In the genomic region with DNA sequence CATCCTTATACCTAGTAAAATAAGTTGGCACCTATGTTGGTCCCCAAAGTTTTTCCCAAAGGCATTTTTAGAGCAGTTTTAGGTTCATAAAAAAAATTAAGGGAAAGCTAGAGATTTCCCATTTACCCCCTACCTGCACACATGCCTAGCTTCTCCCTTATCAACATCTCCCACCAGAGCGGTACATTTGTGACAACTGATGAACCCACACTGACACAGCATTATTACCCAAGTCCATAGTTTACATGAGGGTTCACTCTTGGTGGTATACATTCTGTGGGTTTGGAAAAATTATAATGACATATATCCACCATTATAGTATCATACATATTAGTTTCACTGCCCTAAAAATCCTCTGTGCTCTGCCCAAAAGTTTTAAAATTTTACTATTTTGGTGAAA, we compare ENCODE assay signal across 1 cellular context.
TF ChIP-seq lines count a peak whose summit lies in the region.

No MANE protein-coding gene starts in this region.

TF ChIP-seq in GM23338, 12 proteins besides CTCF, POLR2A, EP300 and RAD21:
- TF ChIP-seq CREB1 (CRISPR knock-in tag; IDR thresholded peaks at IDR 0.05; ENCODE audit: low read depth) (no peak), STAT1 (IDR thresholded peaks at IDR 0.05; ENCODE audit: unreplicated experiment) (no peak), JUNB (IDR thresholded peaks at IDR 0.05; ENCODE audit: unreplicated experiment) (no peak), EZH2 (IDR thresholded peaks at IDR 0.05; ENCODE audit: low read depth, unreplicated experiment) (no peak), POLR2AphosphoS5 (IDR thresholded peaks at IDR 0.05; ENCODE audit: low read depth) (no peak), NANOG (IDR thresholded peaks at IDR 0.05; ENCODE audit: borderline replicate concordance) (no peak), ZNF114 (CRISPR knock-in tag; IDR thresholded peaks at IDR 0.05) (no peak), EZH2phosphoT487 (IDR thresholded peaks at IDR 0.05; ENCODE audit: unreplicated experiment) (no peak), REST (IDR thresholded peaks at IDR 0.05; ENCODE audit: unreplicated experiment) (no peak), ZNF331 (CRISPR knock-in tag; IDR thresholded peaks at IDR 0.05; ENCODE audit: low read depth) (no peak)
- TF ChIP-seq, protein P1, sequence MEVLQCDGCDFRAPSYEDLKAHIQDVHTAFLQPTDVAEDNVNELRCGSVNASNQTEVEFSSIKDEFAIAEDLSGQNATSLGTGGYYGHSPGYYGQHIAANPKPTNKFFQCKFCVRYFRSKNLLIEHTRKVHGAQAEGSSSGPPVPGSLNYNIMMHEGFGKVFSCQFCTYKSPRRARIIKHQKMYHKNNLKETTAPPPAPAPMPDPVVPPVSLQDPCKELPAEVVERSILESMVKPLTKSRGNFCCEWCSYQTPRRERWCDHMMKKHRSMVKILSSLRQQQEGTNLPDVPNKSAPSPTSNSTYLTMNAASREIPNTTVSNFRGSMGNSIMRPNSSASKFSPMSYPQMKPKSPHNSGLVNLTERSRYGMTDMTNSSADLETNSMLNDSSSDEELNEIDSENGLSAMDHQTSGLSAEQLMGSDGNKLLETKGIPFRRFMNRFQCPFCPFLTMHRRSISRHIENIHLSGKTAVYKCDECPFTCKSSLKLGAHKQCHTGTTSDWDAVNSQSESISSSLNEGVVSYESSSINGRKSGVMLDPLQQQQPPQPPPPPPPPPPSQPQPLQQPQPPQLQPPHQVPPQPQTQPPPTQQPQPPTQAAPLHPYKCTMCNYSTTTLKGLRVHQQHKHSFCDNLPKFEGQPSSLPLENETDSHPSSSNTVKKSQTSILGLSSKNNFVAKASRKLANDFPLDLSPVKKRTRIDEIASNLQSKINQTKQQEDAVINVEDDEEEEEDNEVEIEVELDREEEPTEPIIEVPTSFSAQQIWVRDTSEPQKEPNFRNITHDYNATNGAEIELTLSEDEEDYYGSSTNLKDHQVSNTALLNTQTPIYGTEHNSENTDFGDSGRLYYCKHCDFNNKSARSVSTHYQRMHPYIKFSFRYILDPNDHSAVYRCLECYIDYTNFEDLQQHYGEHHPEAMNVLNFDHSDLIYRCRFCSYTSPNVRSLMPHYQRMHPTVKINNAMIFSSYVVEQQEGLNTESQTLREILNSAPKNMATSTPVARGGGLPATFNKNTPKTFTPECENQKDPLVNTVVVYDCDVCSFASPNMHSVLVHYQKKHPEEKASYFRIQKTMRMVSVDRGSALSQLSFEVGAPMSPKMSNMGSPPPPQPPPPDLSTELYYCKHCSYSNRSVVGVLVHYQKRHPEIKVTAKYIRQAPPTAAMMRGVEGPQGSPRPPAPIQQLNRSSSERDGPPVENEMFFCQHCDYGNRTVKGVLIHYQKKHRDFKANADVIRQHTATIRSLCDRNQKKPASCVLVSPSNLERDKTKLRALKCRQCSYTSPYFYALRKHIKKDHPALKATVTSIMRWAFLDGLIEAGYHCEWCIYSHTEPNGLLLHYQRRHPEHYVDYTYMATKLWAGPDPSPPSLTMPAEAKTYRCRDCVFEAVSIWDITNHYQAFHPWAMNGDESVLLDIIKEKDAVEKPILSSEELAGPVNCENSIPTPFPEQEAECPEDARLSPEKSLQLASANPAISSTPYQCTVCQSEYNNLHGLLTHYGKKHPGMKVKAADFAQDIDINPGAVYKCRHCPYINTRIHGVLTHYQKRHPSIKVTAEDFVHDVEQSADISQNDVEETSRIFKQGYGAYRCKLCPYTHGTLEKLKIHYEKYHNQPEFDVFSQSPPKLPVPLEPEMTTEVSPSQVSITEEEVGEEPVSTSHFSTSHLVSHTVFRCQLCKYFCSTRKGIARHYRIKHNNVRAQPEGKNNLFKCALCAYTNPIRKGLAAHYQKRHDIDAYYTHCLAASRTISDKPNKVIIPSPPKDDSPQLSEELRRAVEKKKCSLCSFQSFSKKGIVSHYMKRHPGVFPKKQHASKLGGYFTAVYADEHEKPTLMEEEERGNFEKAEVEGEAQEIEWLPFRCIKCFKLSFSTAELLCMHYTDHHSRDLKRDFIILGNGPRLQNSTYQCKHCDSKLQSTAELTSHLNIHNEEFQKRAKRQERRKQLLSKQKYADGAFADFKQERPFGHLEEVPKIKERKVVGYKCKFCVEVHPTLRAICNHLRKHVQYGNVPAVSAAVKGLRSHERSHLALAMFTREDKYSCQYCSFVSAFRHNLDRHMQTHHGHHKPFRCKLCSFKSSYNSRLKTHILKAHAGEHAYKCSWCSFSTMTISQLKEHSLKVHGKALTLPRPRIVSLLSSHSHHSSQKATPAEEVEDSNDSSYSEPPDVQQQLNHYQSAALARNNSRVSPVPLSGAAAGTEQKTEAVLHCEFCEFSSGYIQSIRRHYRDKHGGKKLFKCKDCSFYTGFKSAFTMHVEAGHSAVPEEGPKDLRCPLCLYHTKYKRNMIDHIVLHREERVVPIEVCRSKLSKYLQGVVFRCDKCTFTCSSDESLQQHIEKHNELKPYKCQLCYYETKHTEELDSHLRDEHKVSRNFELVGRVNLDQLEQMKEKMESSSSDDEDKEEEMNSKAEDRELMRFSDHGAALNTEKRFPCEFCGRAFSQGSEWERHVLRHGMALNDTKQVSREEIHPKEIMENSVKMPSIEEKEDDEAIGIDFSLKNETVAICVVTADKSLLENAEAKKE (CRISPR knock-in tag; IDR thresholded peaks at IDR 0.05), result no peak
- TF ChIP-seq, protein P2, sequence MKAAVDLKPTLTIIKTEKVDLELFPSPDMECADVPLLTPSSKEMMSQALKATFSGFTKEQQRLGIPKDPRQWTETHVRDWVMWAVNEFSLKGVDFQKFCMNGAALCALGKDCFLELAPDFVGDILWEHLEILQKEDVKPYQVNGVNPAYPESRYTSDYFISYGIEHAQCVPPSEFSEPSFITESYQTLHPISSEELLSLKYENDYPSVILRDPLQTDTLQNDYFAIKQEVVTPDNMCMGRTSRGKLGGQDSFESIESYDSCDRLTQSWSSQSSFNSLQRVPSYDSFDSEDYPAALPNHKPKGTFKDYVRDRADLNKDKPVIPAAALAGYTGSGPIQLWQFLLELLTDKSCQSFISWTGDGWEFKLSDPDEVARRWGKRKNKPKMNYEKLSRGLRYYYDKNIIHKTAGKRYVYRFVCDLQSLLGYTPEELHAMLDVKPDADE (IDR thresholded peaks at IDR 0.05), result no peak
